In genomic region chr2:96739051-96739632, GRCh38 we compare ENCODE assay signal across 8 cellular contexts. TPM values are rescaled to one million over a fixed set of nuclear protein-coding genes. Genes with fewer than 3 reads are reported as not detected.
A peak's percentile ranks its signal among the peaks of the same experiment; 100 is the strongest.
DNase-seq lines count a peak whose midpoint lies in the region; TF ChIP-seq lines count a peak whose summit lies in the region.

No MANE protein-coding gene starts in this region.

- H3K79me2 ChIP-seq in smooth muscle cell (ENCODE audit: low read depth) = peaks cover 23% of the 10 kb centered on the region

- in situ Hi-C loops in HAP-1 (cut with MboI; ENCODE audit: low sequenced_read_pairs) = no loop called here

- WGBS in smooth muscle cell (ENCODE audit: low lambda C conversion rate) = 22% methylated on average over 4 of the region's 4 CpGs

- H3K4me1 Mint-ChIP-seq in activated CD4-positive, alpha-beta memory T cell treated with anti-CD3 and anti-CD28 coated beads for 36 hours (ENCODE audit: low read depth) = peaks cover 35% of the 10 kb centered on the region

- H4K20me1 ChIP-seq in smooth muscle cell (ENCODE audit: low read depth) = peaks cover 7% of the 10 kb centered on the region

- peaks cover 11% of the 10 kb centered on the region for H3K4me1 ChIP-seq in HAP-1
- peaks cover 9% of the 10 kb centered on the region for H3K4me1 ChIP-seq in smooth muscle cell (ENCODE audit: low read depth)

- H3K36me3 Mint-ChIP-seq in activated CD4-positive, alpha-beta memory T cell treated with anti-CD3 and anti-CD28 coated beads for 36 hours = peaks cover 11% of the 10 kb centered on the region

- H3K36me3 ChIP-seq in HAP-1 (replicated peaks) = peaks cover 34% of the 10 kb centered on the region
- no peaks in the 10 kb centered on the region for H3K36me3 ChIP-seq in smooth muscle cell (ENCODE audit: low read depth)

- peak overlapping the region; percentile 83 for H3K4me2 ChIP-seq in smooth muscle cell

- peak overlapping the region; percentile 52 for H3K27ac Mint-ChIP-seq in activated CD4-positive, alpha-beta memory T cell treated with anti-CD3 and anti-CD28 coated beads for 36 hours

- peak overlapping the region; percentile 74 for H3K4me3 ChIP-seq in HAP-1
- H3K4me3 ChIP-seq in iPS-11a (ENCODE audit: low read depth, low read length) = peak overlapping the region; percentile 87
- peak overlapping the region; percentile 71 for H3K4me3 ChIP-seq in smooth muscle cell

- peak overlapping the region; percentile 66 for H3K9ac ChIP-seq in smooth muscle cell (ENCODE audit: low read depth)

- H3K27me3 ChIP-seq in HAP-1 (ENCODE audit: low read depth) (no peaks in the 10 kb centered on the region), smooth muscle cell (ENCODE audit: low read depth) (no peaks in the 10 kb centered on the region)

- POLR2A ChIA-PET in activated CD4-positive, alpha-beta memory T cell treated with anti-CD3 and anti-CD28 coated beads for 36 hours (lab: Charles Lee) = interaction anchor here (1.5 kb wide), 1 partner anchor 22 kb away, joined by 4 read pairs; the partner anchor contains the start of gene CNNM4

- TF ChIP-seq CTCF in smooth muscle cell (IDR thresholded peaks at IDR 0.05; ENCODE audit: borderline replicate concordance, insufficient read depth, poor library complexity, severe bottlenecking) = no peak

- H2AFZ ChIP-seq in smooth muscle cell (ENCODE audit: low read depth) = peak overlapping the region; percentile 64

- peak in 1 of 2 experiments; percentile 55 for DNase-seq in HAP-1 (ENCODE audit: low spot score in 2 of 2)
- no peak for DNase-seq in activated CD4-positive, alpha-beta memory T cell treated with anti-CD3 and anti-CD28 coated beads for 36 hours
- no peak for DNase-seq in smooth muscle cell (lab: John Stamatoyannopoulos, UW; ENCODE audit: unreplicated experiment)
- DNase-seq in dedifferentiated amniotic fluid mesenchymal stem cell (ENCODE audit: extremely low spot score) = no peak
- DNase-seq in posterior cingulate gyrus = no peak
- no peak for DNase-seq in activated CD8-positive, alpha-beta memory T cell treated with anti-CD3 and anti-CD28 coated beads for 24 hours
- no peak for DNase-seq in activated CD4-positive, alpha-beta T cell treated with anti-CD3 and anti-CD28 coated beads for 48 hours

- peak overlapping the region; percentile 92 for H3K4me3 Mint-ChIP-seq in activated CD4-positive, alpha-beta memory T cell treated with anti-CD3 and anti-CD28 coated beads for 36 hours

- CTCF ChIA-PET in activated CD4-positive, alpha-beta memory T cell treated with anti-CD3 and anti-CD28 coated beads for 36 hours (lab: Charles Lee) = interaction anchor here (1.0 to 2.9 kb wide), 2 partner anchors 22 to 62 kb away, joined by 3 to 13 read pairs; partner anchors contain the start of gene CNNM4

- H3K9me3 ChIP-seq in HAP-1 (no peaks in the 10 kb centered on the region), smooth muscle cell (replicated peaks; ENCODE audit: low read depth) (no peaks in the 10 kb centered on the region)

- intact Hi-C loops in activated CD4-positive, alpha-beta memory T cell treated with anti-CD3 and anti-CD28 coated beads for 36 hours (cut with micrococcal nuclease) = no loop called here
- intact Hi-C loops in posterior cingulate gyrus (cut with DNase I) = loop anchor here (1.0 to 5.0 kb wide), 2 partner anchors 63 to 77 kb away; partner anchors contain the start of gene CNNM3

- peak overlapping the region; percentile 52 for H3K27ac ChIP-seq in smooth muscle cell (ENCODE audit: low read depth)

- no peaks in the 10 kb centered on the region for H3K9me3 Mint-ChIP-seq in activated CD4-positive, alpha-beta memory T cell treated with anti-CD3 and anti-CD28 coated beads for 36 hours

- no peaks in the 10 kb centered on the region for H3K27me3 Mint-ChIP-seq in activated CD4-positive, alpha-beta memory T cell treated with anti-CD3 and anti-CD28 coated beads for 36 hours

- no peaks in the 10 kb centered on the region for H3F3A ChIP-seq in smooth muscle cell (ENCODE audit: low read depth)

RNA-seq across cellular contexts. Expression of gene LMAN2L, which starts 0.7 kb away (rescaled TPM):
- total RNA-seq in activated CD4-positive, alpha-beta memory T cell treated with anti-CD3 and anti-CD28 coated beads for 36 hours = 1 to 10 TPM; 5.7 to 6.1 TPM
- total RNA-seq in smooth muscle cell = 19.1 and 26.2 TPM in 2 replicates
- 32.5 and 32.9 TPM in 2 replicates for polyA plus RNA-seq in smooth muscle cell

RNA-seq across cellular contexts. Expression of gene CNNM4, which starts 21.6 kb away (rescaled TPM):
- total RNA-seq in activated CD4-positive, alpha-beta memory T cell treated with anti-CD3 and anti-CD28 coated beads for 36 hours = 1 to 10 TPM; 7.5 to 8.2 TPM
- 4.4 and 7.2 TPM in 2 replicates for total RNA-seq in smooth muscle cell
- 9.3 and 10.1 TPM in 2 replicates for polyA plus RNA-seq in smooth muscle cell
